9 cellular contexts compared by ENCODE assay signal in genomic region chr2:36889782-36890181, GRCh38.
DNase-seq lines count a peak whose midpoint lies in the region; ATAC-seq, FAIRE-seq and TF ChIP-seq lines count a peak whose summit lies in the region.
"Had no signal": no experiment of that assay in that cellular context is flagged by ENCODE, and none has a peak within 500 bp of the region (broad histone marks: within the 10 kb centered on the region; RNA-seq: fewer than 3 reads in every experiment).

No MANE protein-coding gene starts in this region.

- ATAC-seq in pancreas: peak in 2 of 4 donors; percentile 48 to 61

- H3K27ac ChIP-seq in pancreas: no peak overlapping the region
- H3K27ac ChIP-seq: ovary had no signal

- peak; percentile 63 for DNase-seq in GM03348 (ENCODE audit: low spot score)
- DNase-seq in MV-4-11 (lab: John Stamatoyannopoulos, UW): peak; percentile 82
- peak; percentile 84 to 98 for DNase-seq in cardiac fibroblast (ENCODE audit: low read depth in 2 of 2)
- DNase-seq in pancreas: no peak
- DNase-seq in DMS79 treated with DMSO at 0.1 percent for 48 hours (lab: John Stamatoyannopoulos, UW): no peak
- no peak for DNase-seq in NCI-H1694 (lab: John Stamatoyannopoulos, UW)
- DNase-seq in NCI-H748 (lab: John Stamatoyannopoulos, UW; ENCODE audit: unreplicated experiment): no peak
- DNase-seq: central memory CD4-positive, alpha-beta T cell; ovary had no signal

- TF ChIP-seq CTCF in cardiac fibroblast (IDR thresholded peaks at IDR 0.05; ENCODE audit: low read depth, low read length) (no peak), pancreas (IDR thresholded peaks at IDR 0.05) (no peak)

- no peaks in the 10 kb centered on the region for H3K27me3 ChIP-seq in pancreas
- H3K27me3 ChIP-seq: ovary had no signal

- no peaks in the 10 kb centered on the region for H3K9me3 ChIP-seq in pancreas
- H3K9me3 ChIP-seq: ovary had no signal

- WGBS in pancreas, 2 donors: 88 to 90% methylated on average over 4 of the region's 4 CpGs

- H3K36me3 ChIP-seq in pancreas: no peaks in the 10 kb centered on the region
- H3K36me3 ChIP-seq: ovary had no signal

- no peaks in the 10 kb centered on the region for H3K4me1 ChIP-seq in pancreas

- H3K4me3 ChIP-seq in cardiac fibroblast (replicated peaks in 1 of 2; ENCODE audit: low read depth in 2 of 2, low read length in 2 of 2) (no peak overlapping the region), pancreas (no peak overlapping the region)
- H3K4me3 ChIP-seq: ovary had no signal

- peak; percentile 59 for FAIRE-seq in pancreas (lab: Jason Lieb, UNC)

- intact Hi-C loops in pancreas (cut with DNase I): no loop called here

Comparison
In these comparisons a context has a peak if more than half of its experiments do, and no peak if none do; other contexts are left out.
1. DNase-seq: peak in GM03348 (single experiment), MV-4-11 (single experiment) and cardiac fibroblast (2 of 2); none in pancreas (0 of 6), DMS79 treated with DMSO at 0.1 percent for 48 hours (single experiment), NCI-H1694 (single experiment) and NCI-H748 (single experiment).